8 cellular contexts compared by ENCODE assay signal in the genomic region with DNA sequence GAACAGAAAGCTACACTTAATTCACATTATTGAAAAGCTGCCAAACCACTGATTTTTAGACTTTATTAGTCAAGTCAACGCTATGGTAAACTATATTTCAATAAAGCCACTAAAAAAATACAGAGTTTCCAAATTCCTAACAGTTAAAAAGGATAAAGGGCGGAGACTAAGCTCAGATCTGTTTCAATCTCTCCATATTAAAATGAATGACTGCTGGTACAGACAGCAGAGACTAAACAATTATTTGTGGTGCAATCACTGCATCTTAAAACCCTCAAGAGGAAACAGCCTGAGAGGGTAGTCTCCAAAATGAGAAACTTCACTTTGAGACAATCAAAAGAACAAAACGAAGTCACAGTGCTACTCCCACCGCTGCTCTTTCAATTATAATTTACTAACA. TPM values are rescaled to one million over a fixed set of nuclear protein-coding genes. Genes with fewer than 3 reads are reported as not detected.
DNase-seq lines count a peak whose midpoint lies in the region; ATAC-seq, FAIRE-seq and TF ChIP-seq lines count a peak whose summit lies in the region.

No MANE protein-coding gene starts in this region.

- H3K27me3 Mint-ChIP-seq in naive thymus-derived CD8-positive, alpha-beta T cell, result no peaks in the 10 kb centered on the region

- H3K36me3 ChIP-seq in MM.1S (replicated peaks; ENCODE audit: insufficient read depth, low read length), result 0 out of 2 replicates have a peak, but pooled peaks cover 3% of the 10 kb centered on the region

- peak overlapping the region; percentile 79 to 95 (median 88) for H3K27ac Mint-ChIP-seq in naive thymus-derived CD8-positive, alpha-beta T cell

- H3K4me3 ChIP-seq in MM.1S (ENCODE audit: low read length) (peak overlapping the region; percentile 78), coronary artery (peak overlapping the region; percentile 99)

- POLR2A ChIA-PET in naive thymus-derived CD8-positive, alpha-beta T cell (lab: Charles Lee), result interaction anchor here (2.5 to 3.1 kb wide), 2 partner anchors 9 to 360 kb away, joined by 9 to 22 read pairs; a partner anchor contains a TSS

- DNase-seq in CD1c-positive myeloid dendritic cell (ENCODE audit: extremely low spot score), result peak; percentile 40
- DNase-seq in MM.1S, result peak; percentile 34
- DNase-seq in coronary artery (ENCODE audit: low spot score), result no peak
- DNase-seq in naive thymus-derived CD8-positive, alpha-beta T cell, result peak in 3 of 10 donors; percentile 9 to 29 (median 23)
- DNase-seq in 8988T, result no peak
- DNase-seq in frontal cortex (ENCODE audit: low spot score in 2 of 2), result no peak

- no peak for FAIRE-seq in frontal cortex (lab: Jason Lieb, UNC)

- H3K9me3 Mint-ChIP-seq in naive thymus-derived CD8-positive, alpha-beta T cell, result no peaks in the 10 kb centered on the region

- no peak for TF ChIP-seq CTCF in MM.1S (IDR thresholded peaks at IDR 0.05; ENCODE audit: low read length)
- no peak for TF ChIP-seq CTCF in coronary artery (IDR thresholded peaks at IDR 0.05)

- H3F3A ChIP-seq in MM.1S (ENCODE audit: insufficient read depth, low read length), result peaks cover 38% of the 10 kb centered on the region

- H2AFZ ChIP-seq in MM.1S (ENCODE audit: low read length), result peak overlapping the region; percentile 50

- H3K4me1 ChIP-seq in MM.1S (ENCODE audit: low read length), result peaks cover 11% of the 10 kb centered on the region

- peaks cover 4% of the 10 kb centered on the region for H4K20me1 ChIP-seq in MM.1S (ENCODE audit: insufficient read depth, low read length)

- peaks cover 60% of the 10 kb centered on the region for H3K79me2 ChIP-seq in MM.1S (ENCODE audit: low read length)

- peak overlapping the region; percentile 86 for H3K9ac ChIP-seq in MM.1S (ENCODE audit: low read length)

- H3K27ac ChIP-seq in MM.1S (ENCODE audit: low read length), result peak overlapping the region; percentile 66; the same call in 1 of the 2 replicates
- H3K27ac ChIP-seq in coronary artery, result peak overlapping the region; percentile 92 to 99

- no peaks in the 10 kb centered on the region for H3K27me3 ChIP-seq in MM.1S (replicated peaks; ENCODE audit: insufficient read depth, low read length)

- peaks cover 31 to 67% (median 54%) of the 10 kb centered on the region in 4 donors for H3K4me1 Mint-ChIP-seq in naive thymus-derived CD8-positive, alpha-beta T cell

- H3K9me2 ChIP-seq in MM.1S (replicated peaks; ENCODE audit: insufficient read depth, low read length), result no peaks in the 10 kb centered on the region

- H3K36me3 Mint-ChIP-seq in naive thymus-derived CD8-positive, alpha-beta T cell, result peaks cover 0 to 1% (median 1%) of the 10 kb centered on the region in 3 donors

- no peak for ATAC-seq in naive thymus-derived CD8-positive, alpha-beta T cell
- ATAC-seq in GM19395 (IDR thresholded peaks at IDR 0.05; ENCODE audit: unreplicated experiment) (no peak), HG03354 (IDR thresholded peaks at IDR 0.05; ENCODE audit: poor library complexity, severe bottlenecking, unreplicated experiment) (no peak)

- H3K9me3 ChIP-seq in MM.1S (replicated peaks; ENCODE audit: insufficient read depth, low read length), result no peaks in the 10 kb centered on the region

- H3K4me3 Mint-ChIP-seq in naive thymus-derived CD8-positive, alpha-beta T cell, result peak overlapping the region; percentile 75 to 98 (median 90)

- peak overlapping the region; percentile 74 for H3K4me2 ChIP-seq in MM.1S (ENCODE audit: low read depth, low read length)

RNA-seq across cellular contexts. Expression of a gene that starts 1.3 kb away (rescaled TPM):
- total RNA-seq in naive thymus-derived CD8-positive, alpha-beta T cell, result 10 to 100 TPM; 93.1 to 98.9 TPM
- 10 to 100 TPM in 2 of 3 donors, 1 to 10 TPM in 1; 9.0 to 12.6 (median 12.3) TPM for polyA plus RNA-seq in naive thymus-derived CD8-positive, alpha-beta T cell
- 84.8 TPM for total RNA-seq in frontal cortex

Comparison
In these comparisons a context has a peak if more than half of its experiments do, and no peak if none do; other contexts are left out.
1. DNase-seq: peak in CD1c-positive myeloid dendritic cell (single experiment) and MM.1S (single experiment); none in coronary artery (single experiment), 8988T (single experiment) and frontal cortex (0 of 2).